Comparison of ENCODE assay signal across 21 cellular contexts in the genomic region with DNA sequence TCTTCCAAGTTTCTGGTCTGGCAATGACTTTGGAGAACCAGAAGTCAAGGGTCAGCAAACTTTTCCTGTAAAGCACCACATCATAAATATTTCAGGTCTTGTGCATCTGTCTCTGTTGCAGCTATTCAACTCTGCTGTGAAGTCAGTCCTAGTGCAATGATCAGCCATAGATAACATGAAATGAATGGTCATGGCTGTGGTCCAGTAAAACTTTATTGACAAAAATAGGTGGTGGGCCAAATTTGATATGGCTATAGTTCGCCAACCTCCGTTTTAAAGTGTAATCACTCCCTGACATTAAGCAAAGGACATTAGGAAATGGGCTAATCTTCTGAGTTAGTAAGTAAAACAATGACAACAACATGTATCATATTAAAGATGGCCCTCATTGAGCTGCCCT. TPM values are rescaled to one million over a fixed set of nuclear protein-coding genes. Genes with fewer than 3 reads are reported as not detected.
DNase-seq lines count a peak whose midpoint lies in the region; ATAC-seq, FAIRE-seq and TF ChIP-seq lines count a peak whose summit lies in the region.
"Had no signal": no experiment of that assay in that cellular context is flagged by ENCODE, and none has a peak within 500 bp of the region (broad histone marks: within the 10 kb centered on the region; RNA-seq: fewer than 3 reads in every experiment).

No MANE protein-coding gene starts in this region.

- WGBS in K562 (ENCODE audit: insufficient coverage, low coverage, missing lambda C conversion rate): 0% methylated on average over 2 of the region's 2 CpGs

- BruUV-seq in K562 (replicated peaks; lab: Mats Ljungman, UMichigan): no TSS peak

- H2AFZ ChIP-seq in OCI-LY1 (ENCODE audit: low read length) (no peak overlapping the region), K562 (ENCODE audit: low read depth, low read length) (no peak overlapping the region), osteoblast (ENCODE audit: low read length) (no peak overlapping the region)

- H3K4me2 ChIP-seq in BLaER1 treated with 17β-estradiol and CSF1 and Interleukin-3, amounts not matched to agents 10 nM and 100 nM: peak overlapping the region in 9 of 11 experiments; percentile 25 to 79 (median 56); a peak in 17 of 22 replicates
- H3K4me2 ChIP-seq in OCI-LY1 (ENCODE audit: low read length): no peak overlapping the region
- no peak overlapping the region for H3K4me2 ChIP-seq in K562 (ENCODE audit: insufficient read depth, low read length)
- H3K4me2 ChIP-seq in osteoblast (ENCODE audit: insufficient read depth, low read length): peak overlapping the region; percentile 40

- in situ Hi-C loops in K562 (cut with MboI): no loop called here

- H3K27ac ChIP-seq in BLaER1 treated with 17β-estradiol and CSF1 and Interleukin-3, amounts not matched to agents 10 nM and 100 nM: peak overlapping the region in 7 of 11 experiments; percentile 3 to 55 (median 30); a peak in 5 of 22 replicates
- peak overlapping the region; percentile 27 for H3K27ac ChIP-seq in OCI-LY1 (ENCODE audit: low read depth, low read length, poor library complexity, severe bottlenecking)
- no peak overlapping the region for H3K27ac ChIP-seq in K562 (ENCODE audit: extremely low read depth, low read depth, low read length)
- peak overlapping the region; percentile 48 for H3K27ac ChIP-seq in osteoblast (ENCODE audit: low read depth, low read length)

- intact Hi-C loops in K562 (cut with micrococcal nuclease): no loop called here

- H3K79me2 ChIP-seq in OCI-LY1 (ENCODE audit: insufficient read depth, low read length) (no peaks in the 10 kb centered on the region), K562 (ENCODE audit: control insufficient read depth, insufficient read depth, low read length) (no peaks in the 10 kb centered on the region), osteoblast (ENCODE audit: insufficient read depth, low read length) (no peaks in the 10 kb centered on the region)

- peaks cover 13 to 61% (median 47%) of the 10 kb centered on the region in 10 experiments for H3K4me1 ChIP-seq in BLaER1 treated with 17β-estradiol and CSF1 and Interleukin-3, amounts not matched to agents 10 nM and 100 nM
- H3K4me1 ChIP-seq in OCI-LY1 (ENCODE audit: insufficient read depth, low read length, severe bottlenecking) (peaks cover 51% of the 10 kb centered on the region), K562 (replicated peaks in 1 of 2; ENCODE audit: control insufficient read depth in 2 of 2, insufficient read depth in 2 of 2, low read length in 2 of 2) (no peaks in the 10 kb centered on the region), osteoblast (ENCODE audit: insufficient read depth, low read length) (peaks cover 33% of the 10 kb centered on the region)
- H3K4me1 ChIP-seq: BE2C had no signal

- CTCF ChIA-PET in K562 (lab: Yijun Ruan, JAX; ENCODE audit: low intra/inter-chr PET ratio): no interaction called here

- TF ChIP-seq CTCF in OCI-LY1 (IDR thresholded peaks at IDR 0.05; ENCODE audit: low read length) (no peak), K562 (IDR thresholded peaks at IDR 0.05 in 2 of 3, conservative IDR thresholded peaks at IDR 0.05 in 1 of 3; ENCODE audit: insufficient read depth in 2 of 3, low read depth in 1 of 3, low read length in 3 of 3) (no peak), osteoblast (IDR thresholded peaks at IDR 0.05; ENCODE audit: extremely low read depth, low read depth, low read length) (no peak)

- H3K9me1 ChIP-seq in K562 (ENCODE audit: control insufficient read depth, insufficient read depth, low read length): no peaks in the 10 kb centered on the region

- no peaks in the 10 kb centered on the region for H3K9me2 ChIP-seq in OCI-LY1 (ENCODE audit: low read depth, low read length)

- DNase-seq in K562 (ENCODE audit: extremely low read depth in 1 of 4, low spot score in 3 of 4) (no peak), osteoblast (ENCODE audit: insufficient read length, low spot score, missing footprints) (no peak), mesenteric fat pad (ENCODE audit: low spot score) (no peak)
- DNase-seq: BE2C; CD4-positive, CD25-positive, alpha-beta regulatory T cell; COR-L47; DMS79; H9; MM.1S; NCI-H1048; NCI-H146; NCI-H2029; NCI-H226; NCI-H510A treated with DMSO at 0.1 percent for 48 hours; NCI-H748 treated with DMSO at 0.1 percent for 48 hours had no signal

- no peak overlapping the region for H3K4me3 ChIP-seq in BLaER1 treated with 17β-estradiol and CSF1 and Interleukin-3, amounts not matched to agents 10 nM and 100 nM
- H3K4me3 ChIP-seq in OCI-LY1 (ENCODE audit: low read depth, low read length, poor library complexity, severe bottlenecking) (no peak overlapping the region), K562 (no peak overlapping the region), osteoblast (ENCODE audit: insufficient read depth, low read length) (no peak overlapping the region)

- ATAC-seq in K562 (no peak), HG03469 (IDR thresholded peaks at IDR 0.05; ENCODE audit: unreplicated experiment) (no peak), GM21381 (IDR thresholded peaks at IDR 0.05; ENCODE audit: unreplicated experiment) (no peak)
- ATAC-seq: Panc1 had no signal

- POLR2A ChIA-PET in K562 (lab: Yijun Ruan, JAX): interaction anchor here (0.8 to 1.0 kb wide), 2 partner anchors 13 to 22 kb away, joined by 3 to 4 read pairs; no protein-coding TSS in a partner anchor

- H4K20me1 ChIP-seq in BLaER1 treated with 17β-estradiol and CSF1 and Interleukin-3, amounts not matched to agents 10 nM and 100 nM: no peaks in the 10 kb centered on the region
- H4K20me1 ChIP-seq in OCI-LY1 (ENCODE audit: insufficient read depth, low read length) (no peaks in the 10 kb centered on the region), K562 (replicated peaks; ENCODE audit: control insufficient read depth, insufficient read depth, low read length) (no peaks in the 10 kb centered on the region), osteoblast (ENCODE audit: insufficient read depth, low read length) (no peaks in the 10 kb centered on the region)

- no peak for TF ChIP-seq EP300 in K562 (IDR thresholded peaks at IDR 0.05; ENCODE audit: low read length)

- no peaks in the 10 kb centered on the region for H3K27me3 ChIP-seq in BLaER1 treated with 17β-estradiol and CSF1 and Interleukin-3, amounts not matched to agents 10 nM and 100 nM
- H3K27me3 ChIP-seq in OCI-LY1 (ENCODE audit: insufficient read depth, low read length): no peaks in the 10 kb centered on the region
- peaks cover 26 to 33% of the 10 kb centered on the region in 2 experiments for H3K27me3 ChIP-seq in K562 (ENCODE audit: control insufficient read depth in 2 of 2, insufficient read depth in 2 of 2, low read length in 2 of 2)
- H3K27me3 ChIP-seq in osteoblast (ENCODE audit: insufficient read depth, low read length): no peaks in the 10 kb centered on the region
- H3K27me3 ChIP-seq: BE2C had no signal

- H3K9me3 ChIP-seq in BLaER1 treated with 17β-estradiol and CSF1 and Interleukin-3, amounts not matched to agents 10 nM and 100 nM (replicated peaks in 1 of 11): no peaks in the 10 kb centered on the region
- H3K9me3 ChIP-seq in OCI-LY1 (ENCODE audit: low read length) (no peaks in the 10 kb centered on the region), K562 (replicated peaks; ENCODE audit: control insufficient read depth, insufficient read depth, low read depth, low read length) (no peaks in the 10 kb centered on the region), osteoblast (ENCODE audit: low read depth, low read length) (no peaks in the 10 kb centered on the region)
- H3K9me3 ChIP-seq: BE2C had no signal

- TF ChIP-seq POLR2A in K562 (conservative IDR thresholded peaks at IDR 0.05): no peak

- H3F3A ChIP-seq in OCI-LY1 (ENCODE audit: insufficient read depth, low read length): no peaks in the 10 kb centered on the region

- no peak for FAIRE-seq in K562 (lab: Jason Lieb, UNC)
- FAIRE-seq: A204.1 had no signal

- TF ChIP-seq RAD21 in K562 (CRISPR knock-in tag; conservative IDR thresholded peaks at IDR 0.05 in 1 of 2, IDR thresholded peaks at IDR 0.05 in 1 of 2): no peak

- no peaks in the 10 kb centered on the region for H3K36me3 ChIP-seq in BLaER1 treated with 17β-estradiol and CSF1 and Interleukin-3, amounts not matched to agents 10 nM and 100 nM
- H3K36me3 ChIP-seq in OCI-LY1 (ENCODE audit: insufficient read depth, low read length) (no peaks in the 10 kb centered on the region), K562 (ENCODE audit: control insufficient read depth, insufficient read depth, low read length) (no peaks in the 10 kb centered on the region), osteoblast (ENCODE audit: insufficient read depth, low read length) (no peaks in the 10 kb centered on the region)
- H3K36me3 ChIP-seq: BE2C had no signal

- no peak overlapping the region for H3K9ac ChIP-seq in BLaER1 treated with 17β-estradiol and CSF1 and Interleukin-3, amounts not matched to agents 10 nM and 100 nM
- no peak overlapping the region for H3K9ac ChIP-seq in OCI-LY1 (ENCODE audit: low read length)
- H3K9ac ChIP-seq in K562 (ENCODE audit: insufficient read depth in 1 of 2, low read depth in 2 of 2, low read length in 2 of 2): no peak overlapping the region

RNA-seq across cellular contexts. Expression of a gene that starts 20.8 kb away (rescaled TPM):
- total RNA-seq in K562 (2011; cell fraction: chromatin; rRNA removed; ENCODE audit: low replicate concordance): 239 and 361 TPM in 2 replicates
- total RNA-seq in K562 (2011; cell fraction: nucleolus; rRNA removed): 50.2 and 64.2 TPM in 2 replicates
- 170 and 237 TPM in 2 replicates for total RNA-seq in K562 (2011; cell fraction: nucleoplasm; rRNA removed)
- total RNA-seq in K562 (2014; rRNA removed): 16.9 and 19.4 TPM in 2 replicates
- total RNA-seq in K562 (2014; rRNA removed; fragmentation: Illumina TruSeq; extraction: Trizol): 29.6 and 38.5 TPM in 2 replicates
- 10.0 and 10.2 TPM in 2 replicates for total RNA-seq in K562 (2015; rRNA removed; fragmentation: Illumina TruSeq; extraction: Trizol)
- 21.3 and 25.4 TPM in 2 replicates for total RNA-seq in K562 (2021)
- polyA plus RNA-seq in K562 (2011; rRNA removed): 37.5 and 44.3 TPM in 2 replicates
- polyA plus RNA-seq in K562 (2011; cell fraction: cytosol; rRNA removed): 17.1 and 17.3 TPM in 2 replicates
- 33.7 and 36.1 TPM in 2 replicates for polyA plus RNA-seq in K562 (2011; cell fraction: nucleus; rRNA removed)
- 12.5 and 61.2 TPM in 2 replicates for polyA plus RNA-seq in K562 (2012)
- polyA plus RNA-seq in K562 (2014; fragmentation: Illumina TruSeq; extraction: Trizol): 33.2 and 43.0 TPM in 2 replicates
- 10 to 100 TPM; 14.6 to 14.7 TPM for polyA plus RNA-seq in K562 (2014; fragmentation: Nextera tagmentation; extraction: Ambion mirVana)
- 21.6 and 22.4 TPM in 2 replicates for polyA plus RNA-seq in K562 (2014; rRNA removed)
- polyA minus RNA-seq in K562 (2011; rRNA and poly(A)+ RNA removed): 83.6 and 102 TPM in 2 replicates
- polyA minus RNA-seq in K562 (2011; cell fraction: cytosol; rRNA and poly(A)+ RNA removed): 12.3 and 17.6 TPM in 2 replicates
- polyA minus RNA-seq in K562 (2011; cell fraction: nucleus; rRNA and poly(A)+ RNA removed): 21.1 and 66.1 TPM in 2 replicates
- total RNA-seq in osteoblast: 66.6 and 83.6 TPM in 2 replicates
- 13.7 TPM for total RNA-seq in mesenteric fat pad

RNA-seq across cellular contexts. Expression of a gene that starts 30.5 kb away (rescaled TPM):
- total RNA-seq in K562 (2011; cell fraction: chromatin; rRNA removed; ENCODE audit: low replicate concordance): 3.3 and 12.6 TPM in 2 replicates
- total RNA-seq in K562 (2011; cell fraction: nucleolus; rRNA removed): 6.4 and 7.0 TPM in 2 replicates
- 10.3 and 13.6 TPM in 2 replicates for total RNA-seq in K562 (2011; cell fraction: nucleoplasm; rRNA removed)
- 25.8 and 28.0 TPM in 2 replicates for total RNA-seq in K562 (2014; rRNA removed)
- 36.5 and 38.9 TPM in 2 replicates for total RNA-seq in K562 (2014; rRNA removed; fragmentation: Illumina TruSeq; extraction: Trizol)
- total RNA-seq in K562 (2015; rRNA removed; fragmentation: Illumina TruSeq; extraction: Trizol): 33.0 and 36.4 TPM in 2 replicates
- 25.1 and 29.9 TPM in 2 replicates for total RNA-seq in K562 (2021)
- polyA plus RNA-seq in K562 (2011; rRNA removed): 29.2 and 45.1 TPM in 2 replicates
- 10.0 and 16.1 TPM in 2 replicates for polyA plus RNA-seq in K562 (2011; cell fraction: cytosol; rRNA removed)
- 6.0 and 10.8 TPM in 2 replicates for polyA plus RNA-seq in K562 (2011; cell fraction: nucleus; rRNA removed)
- 30.2 and 36.9 TPM in 2 replicates for polyA plus RNA-seq in K562 (2012)
- polyA plus RNA-seq in K562 (2014; fragmentation: Illumina TruSeq; extraction: Trizol): 26.0 and 33.7 TPM in 2 replicates
- polyA plus RNA-seq in K562 (2014; fragmentation: Nextera tagmentation; extraction: Ambion mirVana): 10 to 100 TPM; 50.7 to 51.0 TPM
- polyA plus RNA-seq in K562 (2014; rRNA removed): 36.9 and 46.3 TPM in 2 replicates
- polyA minus RNA-seq in K562 (2011; rRNA and poly(A)+ RNA removed): 8.2 and 9.4 TPM in 2 replicates
- polyA minus RNA-seq in K562 (2011; cell fraction: cytosol; rRNA and poly(A)+ RNA removed): 5.6 and 7.2 TPM in 2 replicates
- 2.3 and 3.6 TPM in 2 replicates for polyA minus RNA-seq in K562 (2011; cell fraction: nucleus; rRNA and poly(A)+ RNA removed)
- 34.7 and 41.3 TPM in 2 replicates for total RNA-seq in osteoblast
- 25.7 TPM for total RNA-seq in mesenteric fat pad

Comparison
In these comparisons a context has a peak if more than half of its experiments do, and no peak if none do; other contexts are left out.
1. H3K4me2 ChIP-seq: peak in BLaER1 treated with 17β-estradiol and CSF1 and Interleukin-3, amounts not matched to agents 10 nM and 100 nM (9 of 11) and osteoblast (single experiment); none in OCI-LY1 (single experiment) and K562 (single experiment).